In genomic region chr14:101193126-101193844, GRCh38 we compare ENCODE assay signal across 20 cellular contexts.
A peak's percentile ranks its signal among the peaks of the same experiment; 100 is the strongest.
DNase-seq lines count a peak whose midpoint lies in the region; ATAC-seq and TF ChIP-seq lines count a peak whose summit lies in the region.
"Had no signal": no experiment of that assay in that cellular context is flagged by ENCODE, and none has a peak within 500 bp of the region (broad histone marks: within the 10 kb centered on the region; RNA-seq: fewer than 3 reads in every experiment).

No MANE protein-coding gene starts in this region.

- H3K4me3 ChIP-seq in Panc1 (ENCODE audit: low read depth in 2 of 2, low read length in 2 of 2): no peak overlapping the region
- no peak overlapping the region for H3K4me3 ChIP-seq in stomach
- H3K4me3 ChIP-seq: mucosa of descending colon, transverse colon had no signal

- H3K9me3 Mint-ChIP-seq in nephron: no peaks in the 10 kb centered on the region
- H3K9me3 Mint-ChIP-seq in activated CD4-positive, alpha-beta memory T cell treated with anti-CD3 and anti-CD28 coated beads, Interleukin-2, amount 10 ng/mL, durations not matched to agents 7 days and 5 days: no peaks in the 10 kb centered on the region
- H3K9me3 Mint-ChIP-seq: activated CD4-positive, alpha-beta T cell treated with anti-CD3 and anti-CD28 coated beads, Interleukin-2, amount 10 ng/mL, durations not matched to agents 7 days and 5 days; activated naive CD4-positive, alpha-beta T cell treated with anti-CD3 and anti-CD28 coated beads, Interleukin-2, amount 10 ng/mL, durations not matched to agents 7 days and 5 days; endodermal cell had no signal

- in situ Hi-C loops in Panc1 (cut with HindIII; ENCODE audit: low pct_unique_long_range_greater_than_20kb, low sequenced_read_pairs): no loop called here

- H3K9me3 ChIP-seq in Panc1 (ENCODE audit: control insufficient read depth, insufficient read depth, low read depth, low read length) (no peaks in the 10 kb centered on the region), stomach (no peaks in the 10 kb centered on the region)
- H3K9me3 ChIP-seq: mucosa of descending colon, transverse colon had no signal

- TF ChIP-seq CTCF in Panc1 (IDR thresholded peaks at IDR 0.05) (no peak), nephron (IDR thresholded peaks at IDR 0.05; ENCODE audit: unreplicated experiment in 3 of 3) (no peak), stomach (IDR thresholded peaks at IDR 0.05) (no peak)

- H3K36me3 ChIP-seq in Panc1 (ENCODE audit: control insufficient read depth, insufficient read depth, low read length) (no peaks in the 10 kb centered on the region), stomach (no peaks in the 10 kb centered on the region)
- H3K36me3 ChIP-seq: transverse colon had no signal

- ATAC-seq in Panc1: peak; percentile 33; the same call in 1 of the 2 replicates
- ATAC-seq: left ventricle myocardium superior; mucosa of descending colon; stimulated activated naive CD8-positive, alpha-beta T cell treated with anti-CD3 and anti-CD28 coated beads, Interleukin-15, Interleukin-2, amounts not matched to agents 100 U/mL and 50 U/mL, for 24 hours had no signal

- BruUV-seq in Panc1 (replicated peaks; lab: Mats Ljungman, UMichigan): no TSS peak

- H3K27me3 ChIP-seq in Panc1 (ENCODE audit: control insufficient read depth, insufficient read depth, low read length) (no peaks in the 10 kb centered on the region; the same call in 1 of the 2 replicates), stomach (peaks cover 0 to 18% (median 0%) of the 10 kb centered on the region in 3 donors)
- H3K27me3 ChIP-seq: transverse colon had no signal

- H3K36me3 Mint-ChIP-seq in nephron (ENCODE audit: low read depth): no peaks in the 10 kb centered on the region
- no peaks in the 10 kb centered on the region for H3K36me3 Mint-ChIP-seq in activated CD4-positive, alpha-beta memory T cell treated with anti-CD3 and anti-CD28 coated beads, Interleukin-2, amount 10 ng/mL, durations not matched to agents 7 days and 5 days (ENCODE audit: low read depth)
- H3K36me3 Mint-ChIP-seq: activated naive CD4-positive, alpha-beta T cell treated with anti-CD3 and anti-CD28 coated beads, Interleukin-2, amount 10 ng/mL, durations not matched to agents 7 days and 5 days had no signal

- intact Hi-C loops in Panc1 (cut with micrococcal nuclease; ENCODE audit: unreplicated experiment): no loop called here
- intact Hi-C loops in stomach (cut with DNase I; ENCODE audit: low total_unique reads): no loop called here

- DNase-seq in NCI-H146 (lab: John Stamatoyannopoulos, UW) (peak; percentile 33), NCI-H146 treated with DMSO at 0.1 percent for 48 hours (lab: John Stamatoyannopoulos, UW; ENCODE audit: unreplicated experiment) (no peak), Panc1 (ENCODE audit: low read depth, low spot score) (no peak), stomach (peak; percentile 20), NCI-H82 (lab: John Stamatoyannopoulos, UW) (no peak), DMS153 treated with DMSO at 0.1 percent for 48 hours (lab: John Stamatoyannopoulos, UW; ENCODE audit: unreplicated experiment) (no peak)
- DNase-seq in activated CD4-positive, alpha-beta memory T cell treated with anti-CD3 and anti-CD28 coated beads, Interleukin-2, amount 10 ng/mL, durations not matched to agents 7 days and 5 days: no peak
- DNase-seq: activated CD4-positive, alpha-beta T cell treated with anti-CD3 and anti-CD28 coated beads, Interleukin-2, amount 10 ng/mL, durations not matched to agents 7 days and 5 days; activated naive CD4-positive, alpha-beta T cell treated with anti-CD3 and anti-CD28 coated beads, Interleukin-2, amount 10 ng/mL, durations not matched to agents 7 days and 5 days; aorta; GOT3; left ventricle myocardium superior; mucosa of descending colon; occipital lobe; SHP77; stimulated activated CD4-positive, alpha-beta T cell treated with anti-CD3 and anti-CD28 coated beads, Interleukin-1b, Interleukin-23, amount 100 ng/mL, for 48 hours; stimulated activated naive CD8-positive, alpha-beta T cell treated with anti-CD3 and anti-CD28 coated beads, Interleukin-15, Interleukin-2, amounts not matched to agents 100 U/mL and 50 U/mL, for 24 hours; transverse colon had no signal

- H3K27ac ChIP-seq in Panc1 (ENCODE audit: low read length) (no peak overlapping the region), stomach (no peak overlapping the region)
- H3K27ac ChIP-seq: transverse colon had no signal

- no peak for TF ChIP-seq EP300 in stomach (IDR thresholded peaks at IDR 0.05)

- H3K27me3 Mint-ChIP-seq in nephron (ENCODE audit: low read depth): peaks cover 13% of the 10 kb centered on the region
- no peaks in the 10 kb centered on the region for H3K27me3 Mint-ChIP-seq in activated CD4-positive, alpha-beta memory T cell treated with anti-CD3 and anti-CD28 coated beads, Interleukin-2, amount 10 ng/mL, durations not matched to agents 7 days and 5 days
- H3K27me3 Mint-ChIP-seq: activated CD4-positive, alpha-beta T cell treated with anti-CD3 and anti-CD28 coated beads, Interleukin-2, amount 10 ng/mL, durations not matched to agents 7 days and 5 days; activated naive CD4-positive, alpha-beta T cell treated with anti-CD3 and anti-CD28 coated beads, Interleukin-2, amount 10 ng/mL, durations not matched to agents 7 days and 5 days had no signal

- CTCF ChIA-PET in Panc1 (lab: Charles Lee): no interaction called here
- CTCF ChIA-PET in activated CD4-positive, alpha-beta memory T cell treated with anti-CD3 and anti-CD28 coated beads, Interleukin-2, amount 10 ng/mL, durations not matched to agents 7 days and 5 days (lab: Charles Lee): no interaction called here

- WGBS in stomach, 5 donors: 79 to 84% (median 83%) methylated on average over 11 to 15 of the region's 15 CpGs

- TF ChIP-seq POLR2A in stomach (IDR thresholded peaks at IDR 0.05): no peak

- no peak overlapping the region for H3K4me3 Mint-ChIP-seq in nephron
- H3K4me3 Mint-ChIP-seq in activated CD4-positive, alpha-beta memory T cell treated with anti-CD3 and anti-CD28 coated beads, Interleukin-2, amount 10 ng/mL, durations not matched to agents 7 days and 5 days: no peak overlapping the region
- H3K4me3 Mint-ChIP-seq: activated CD4-positive, alpha-beta T cell treated with anti-CD3 and anti-CD28 coated beads, Interleukin-2, amount 10 ng/mL, durations not matched to agents 7 days and 5 days; activated naive CD4-positive, alpha-beta T cell treated with anti-CD3 and anti-CD28 coated beads, Interleukin-2, amount 10 ng/mL, durations not matched to agents 7 days and 5 days; endodermal cell had no signal

- POLR2A ChIA-PET in Panc1 (lab: Charles Lee): no interaction called here
- POLR2A ChIA-PET in activated CD4-positive, alpha-beta memory T cell treated with anti-CD3 and anti-CD28 coated beads, Interleukin-2, amount 10 ng/mL, durations not matched to agents 7 days and 5 days (lab: Charles Lee): no interaction called here

- peak overlapping the region in 2 of 3 experiments; percentile 35 to 83 for H3K27ac Mint-ChIP-seq in nephron
- no peak overlapping the region for H3K27ac Mint-ChIP-seq in activated CD4-positive, alpha-beta memory T cell treated with anti-CD3 and anti-CD28 coated beads, Interleukin-2, amount 10 ng/mL, durations not matched to agents 7 days and 5 days
- H3K27ac Mint-ChIP-seq: activated CD4-positive, alpha-beta T cell treated with anti-CD3 and anti-CD28 coated beads, Interleukin-2, amount 10 ng/mL, durations not matched to agents 7 days and 5 days; activated naive CD4-positive, alpha-beta T cell treated with anti-CD3 and anti-CD28 coated beads, Interleukin-2, amount 10 ng/mL, durations not matched to agents 7 days and 5 days; endodermal cell had no signal

- H3K4me1 ChIP-seq in Panc1 (ENCODE audit: control insufficient read depth, insufficient read depth, low read length) (no peaks in the 10 kb centered on the region), stomach (no peaks in the 10 kb centered on the region)
- H3K4me1 ChIP-seq: transverse colon had no signal

- peaks cover 32% of the 10 kb centered on the region for H3K4me1 Mint-ChIP-seq in nephron
- H3K4me1 Mint-ChIP-seq in activated CD4-positive, alpha-beta memory T cell treated with anti-CD3 and anti-CD28 coated beads, Interleukin-2, amount 10 ng/mL, durations not matched to agents 7 days and 5 days: no peaks in the 10 kb centered on the region
- H3K4me1 Mint-ChIP-seq: activated CD4-positive, alpha-beta T cell treated with anti-CD3 and anti-CD28 coated beads, Interleukin-2, amount 10 ng/mL, durations not matched to agents 7 days and 5 days; activated naive CD4-positive, alpha-beta T cell treated with anti-CD3 and anti-CD28 coated beads, Interleukin-2, amount 10 ng/mL, durations not matched to agents 7 days and 5 days had no signal

Comparison
In these comparisons a context has a peak if more than half of its experiments do, and no peak if none do; other contexts are left out.
1. DNase-seq: peak in NCI-H146 (single experiment) and stomach (single experiment); none in NCI-H146 treated with DMSO at 0.1 percent for 48 hours (single experiment), Panc1 (single experiment), NCI-H82 (single experiment), activated CD4-positive, alpha-beta memory T cell treated with anti-CD3 and anti-CD28 coated beads, Interleukin-2, amount 10 ng/mL, durations not matched to agents 7 days and 5 days (single experiment) and DMS153 treated with DMSO at 0.1 percent for 48 hours (single experiment).